ENCODE assay signal across 23 cellular contexts in genomic region chr2:156792242-156792840, GRCh38.
"Had no signal": no experiment of that assay in that cellular context is flagged by ENCODE, and none has a peak within 500 bp of the region (broad histone marks: within the 10 kb centered on the region; RNA-seq: fewer than 3 reads in every experiment).

No MANE protein-coding gene starts in this region.

- H3K4me1 ChIP-seq: breast epithelium, Peyer's patch, SJSA1 had no signal

- H3K9me3 ChIP-seq: breast epithelium, Peyer's patch, SJSA1 had no signal

- DNase-seq: activated CD4-positive, alpha-beta T cell treated with anti-CD3 and anti-CD28 coated beads for 4 hours; activated CD8-positive, alpha-beta memory T cell treated with anti-CD3 and anti-CD28 coated beads, Interleukin-2, amount 50 U/mL, for 48 hours; activated CD8-positive, alpha-beta T cell treated with anti-CD3 and anti-CD28 coated beads for 36 hours; activated effector memory CD4-positive, alpha-beta T cell treated with Interleukin-2 at 50 U/mL for 16 hours; activated naive CD4-positive, alpha-beta T cell; activated T-cell treated with anti-CD3 and anti-CD28 coated beads, Interleukin-2, amount 50 U/mL, for 1 hour; aorta; caudate nucleus; Karpas-422; MM.1S; NCI-H1105; NCI-H1436; NCI-H187; NCI-H2081; NCI-H510A treated with DMSO at 0.1 percent for 48 hours; NCI-H69; NK-92 treated with Interleukin-12 subunit alpha and Interleukin-12 subunit beta, amount 100 ng/mL, for 24 hours; Peyer's patch; SHP77 had no signal

- H3K27me3 ChIP-seq: breast epithelium, Peyer's patch, SJSA1 had no signal

- H3K4me3 ChIP-seq: breast epithelium, Peyer's patch, SJSA1 had no signal

- H3K27ac ChIP-seq: breast epithelium, Peyer's patch, RWPE1, SJSA1 had no signal

- ATAC-seq: activated CD4-positive, CD25-positive, alpha-beta regulatory T cell treated with anti-CD3 and anti-CD28 coated beads, Interleukin-2, amount 50 U/mL, for 24 hours; activated CD8-positive, alpha-beta T cell treated with anti-CD3 and anti-CD28 coated beads for 36 hours had no signal

- H3K36me3 ChIP-seq: breast epithelium, Peyer's patch, SJSA1 had no signal
